Comparison of ENCODE assay signal across 28 cellular contexts in the genomic region with DNA sequence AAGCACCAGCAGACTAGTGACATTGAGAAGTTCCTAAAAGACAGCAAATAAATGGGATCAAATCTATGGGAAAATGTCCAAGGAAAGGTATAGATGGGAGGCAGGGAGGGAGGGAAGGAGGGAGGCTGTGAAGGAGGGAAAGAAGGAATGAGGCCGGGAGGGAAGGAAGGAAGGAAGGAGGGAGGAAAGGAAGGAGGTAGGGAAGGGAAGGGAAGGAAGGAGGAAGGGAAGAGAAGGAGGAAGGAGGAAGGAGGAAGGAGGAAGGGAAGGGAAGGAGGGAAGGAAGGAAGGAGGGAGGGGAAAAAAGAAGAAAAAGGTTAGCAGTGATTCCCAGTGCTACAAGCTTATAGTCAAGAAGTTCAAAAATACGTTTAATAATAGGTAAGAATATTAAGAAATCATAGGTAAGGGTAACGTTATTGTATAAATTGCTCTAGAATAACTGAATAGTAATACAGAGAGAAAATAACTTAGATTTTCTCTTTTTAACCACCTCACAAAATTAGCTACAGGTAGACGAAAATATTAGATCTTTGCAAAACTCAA.
DNase-seq lines count a peak whose midpoint lies in the region; ATAC-seq, FAIRE-seq and TF ChIP-seq lines count a peak whose summit lies in the region.
"Had no signal": no experiment of that assay in that cellular context is flagged by ENCODE, and none has a peak within 500 bp of the region (broad histone marks: within the 10 kb centered on the region; RNA-seq: fewer than 3 reads in every experiment).

No MANE protein-coding gene starts in this region.

- BruUV-seq in K562 (replicated peaks; lab: Mats Ljungman, UMichigan): no TSS peak

- no peak for TF ChIP-seq RAD21 in K562 (CRISPR knock-in tag; conservative IDR thresholded peaks at IDR 0.05 in 1 of 2, IDR thresholded peaks at IDR 0.05 in 1 of 2)

- H3K36me3 ChIP-seq in HEK293 (ENCODE audit: control insufficient read depth in 2 of 2, insufficient read depth in 1 of 2, low read length in 2 of 2) (peaks cover 0 to 9% of the 10 kb centered on the region in 2 experiments; a peak in 1 of 3 replicates), K562 (ENCODE audit: control insufficient read depth, insufficient read depth, low read length) (peaks cover 22% of the 10 kb centered on the region), neural progenitor cell (no peaks in the 10 kb centered on the region)
- H3K36me3 ChIP-seq: BE2C had no signal

- no peak for ATAC-seq in activated T-cell treated with anti-CD3 and anti-CD28 coated beads, Interleukin-2, amount 50 U/mL, for 72 hours (replicated peaks in 1 of 2)
- ATAC-seq in K562: no peak
- no peak for ATAC-seq in natural killer cell
- ATAC-seq: A549, GM12878 had no signal

- H3K9me3 ChIP-seq in HEK293 (ENCODE audit: control insufficient read depth, insufficient read depth, low read depth, low read length) (no peaks in the 10 kb centered on the region), K562 (replicated peaks; ENCODE audit: control insufficient read depth, insufficient read depth, low read depth, low read length) (no peaks in the 10 kb centered on the region), neural progenitor cell (ENCODE audit: low read depth) (no peaks in the 10 kb centered on the region)
- H3K9me3 ChIP-seq: A549, BE2C, BLaER1 had no signal

- FAIRE-seq in K562 (lab: Jason Lieb, UNC): no peak
- FAIRE-seq: A549, GM12878, GM12892, GM18507 had no signal

- TF ChIP-seq POLR2A in K562 (conservative IDR thresholded peaks at IDR 0.05): no peak

- H3K4me3 Mint-ChIP-seq in activated T-cell treated with anti-CD3 and anti-CD28 coated beads, Interleukin-2, amount 50 U/mL, for 72 hours: no peak overlapping the region
- H3K4me3 Mint-ChIP-seq in endothelial cell (ENCODE audit: unreplicated experiment) (no peak overlapping the region), natural killer cell (no peak overlapping the region), neural progenitor cell (no peak overlapping the region)
- H3K4me3 Mint-ChIP-seq: CD14-positive monocyte; CD4-positive, alpha-beta memory T cell; CD4-positive, CD25-positive, alpha-beta regulatory T cell; CD8-positive, alpha-beta memory T cell had no signal

- POLR2A ChIA-PET in HEK293 (lab: Yijun Ruan, JAX): no interaction called here
- POLR2A ChIA-PET in K562 (lab: Yijun Ruan, JAX): interaction anchor here (1.3 to 1.9 kb wide), 2 partner anchors 8 to 17 kb away, joined by 4 to 5 read pairs; no protein-coding TSS in a partner anchor

- no peak overlapping the region for H3K27ac ChIP-seq in HEK293 (ENCODE audit: extremely low read depth, low read depth, low read length)
- no peak overlapping the region for H3K27ac ChIP-seq in K562 (ENCODE audit: extremely low read depth, low read depth, low read length)
- no peak overlapping the region for H3K27ac ChIP-seq in neural progenitor cell
- H3K27ac ChIP-seq: 22Rv1, A549, BLaER1 had no signal

- H3K9ac ChIP-seq in K562 (ENCODE audit: insufficient read depth in 1 of 2, low read depth in 2 of 2, low read length in 2 of 2) (no peak overlapping the region), neural progenitor cell (no peak overlapping the region)
- H3K9ac ChIP-seq: BLaER1 had no signal

- H3K9me3 Mint-ChIP-seq in activated T-cell treated with anti-CD3 and anti-CD28 coated beads, Interleukin-2, amount 50 U/mL, for 72 hours: peaks cover 2 to 3% of the 10 kb centered on the region in 2 donors
- H3K9me3 Mint-ChIP-seq in endothelial cell (ENCODE audit: unreplicated experiment): no peaks in the 10 kb centered on the region
- no peaks in the 10 kb centered on the region for H3K9me3 Mint-ChIP-seq in natural killer cell
- no peaks in the 10 kb centered on the region for H3K9me3 Mint-ChIP-seq in neural progenitor cell
- H3K9me3 Mint-ChIP-seq: CD14-positive monocyte; CD8-positive, alpha-beta memory T cell had no signal

- peak overlapping the region; percentile 28 for H3K27ac Mint-ChIP-seq in activated T-cell treated with anti-CD3 and anti-CD28 coated beads, Interleukin-2, amount 50 U/mL, for 72 hours
- H3K27ac Mint-ChIP-seq in endothelial cell (ENCODE audit: unreplicated experiment): peak overlapping the region; percentile 72
- H3K27ac Mint-ChIP-seq in natural killer cell: no peak overlapping the region
- H3K27ac Mint-ChIP-seq in neural progenitor cell: no peak overlapping the region
- H3K27ac Mint-ChIP-seq: CD14-positive monocyte; CD4-positive, alpha-beta memory T cell; CD8-positive, alpha-beta memory T cell had no signal

- no peak overlapping the region for H3K4me2 ChIP-seq in K562 (ENCODE audit: insufficient read depth, low read length)
- H3K4me2 ChIP-seq in neural progenitor cell: no peak overlapping the region
- H3K4me2 ChIP-seq: A549, BLaER1 had no signal

- no peaks in the 10 kb centered on the region for H3K9me1 ChIP-seq in K562 (ENCODE audit: control insufficient read depth, insufficient read depth, low read length)

- no peaks in the 10 kb centered on the region for H3K27me3 Mint-ChIP-seq in activated T-cell treated with anti-CD3 and anti-CD28 coated beads, Interleukin-2, amount 50 U/mL, for 72 hours (ENCODE audit: low read depth)
- H3K27me3 Mint-ChIP-seq in endothelial cell (ENCODE audit: unreplicated experiment): peaks cover 3% of the 10 kb centered on the region
- H3K27me3 Mint-ChIP-seq in natural killer cell (ENCODE audit: low read depth in 2 of 2): no peaks in the 10 kb centered on the region
- no peaks in the 10 kb centered on the region for H3K27me3 Mint-ChIP-seq in neural progenitor cell (ENCODE audit: insufficient read depth, low read depth)
- H3K27me3 Mint-ChIP-seq: CD4-positive, alpha-beta memory T cell; CD4-positive, CD25-positive, alpha-beta regulatory T cell; CD8-positive, alpha-beta memory T cell had no signal

- H3K4me1 Mint-ChIP-seq in activated T-cell treated with anti-CD3 and anti-CD28 coated beads, Interleukin-2, amount 50 U/mL, for 72 hours (ENCODE audit: low read depth): peaks cover 16% of the 10 kb centered on the region
- peaks cover 17% of the 10 kb centered on the region for H3K4me1 Mint-ChIP-seq in endothelial cell (ENCODE audit: unreplicated experiment)
- H3K4me1 Mint-ChIP-seq in natural killer cell: peaks cover 2 to 8% of the 10 kb centered on the region in 2 donors
- H3K4me1 Mint-ChIP-seq in neural progenitor cell: peaks cover 3% of the 10 kb centered on the region

- intact Hi-C loops in K562 (cut with micrococcal nuclease): no loop called here
- intact Hi-C loops in natural killer cell (cut with micrococcal nuclease): no loop called here

- peaks cover 6 to 14% of the 10 kb centered on the region in 2 donors for H3K36me3 Mint-ChIP-seq in activated T-cell treated with anti-CD3 and anti-CD28 coated beads, Interleukin-2, amount 50 U/mL, for 72 hours (ENCODE audit: insufficient read depth in 2 of 2)
- H3K36me3 Mint-ChIP-seq in endothelial cell (ENCODE audit: low read depth, unreplicated experiment) (peaks cover 13% of the 10 kb centered on the region), natural killer cell (no peaks in the 10 kb centered on the region), neural progenitor cell (no peaks in the 10 kb centered on the region)

- 67% methylated on average over 4 of the region's 4 CpGs for WGBS in K562 (ENCODE audit: insufficient coverage, low coverage, missing lambda C conversion rate)

- H3K4me1 ChIP-seq in HEK293 (ENCODE audit: control insufficient read depth, insufficient read depth, low read length): no peaks in the 10 kb centered on the region
- peaks cover 0 to 3% of the 10 kb centered on the region in 2 experiments; a peak in 2 of 5 replicates for H3K4me1 ChIP-seq in K562 (replicated peaks in 1 of 2; ENCODE audit: control insufficient read depth in 2 of 2, insufficient read depth in 2 of 2, low read length in 2 of 2)
- no peaks in the 10 kb centered on the region for H3K4me1 ChIP-seq in neural progenitor cell

- no peaks in the 10 kb centered on the region for H3K27me3 ChIP-seq in K562 (ENCODE audit: control insufficient read depth in 2 of 2, insufficient read depth in 2 of 2, low read length in 2 of 2)
- no peaks in the 10 kb centered on the region for H3K27me3 ChIP-seq in neural progenitor cell
- H3K27me3 ChIP-seq: BE2C, BLaER1 had no signal

- H3K4me3 ChIP-seq in HEK293 (ENCODE audit: low read depth, low read length) (no peak overlapping the region), K562 (no peak overlapping the region), neural progenitor cell (no peak overlapping the region)
- H3K4me3 ChIP-seq: A549, BLaER1, GM12878 had no signal

- H3K79me2 ChIP-seq in K562 (ENCODE audit: control insufficient read depth, insufficient read depth, low read length) (no peaks in the 10 kb centered on the region), neural progenitor cell (ENCODE audit: low read depth) (no peaks in the 10 kb centered on the region)

- TF ChIP-seq CTCF in HEK293 (tag by site-specific recombination; IDR thresholded peaks at IDR 0.05): no peak
- TF ChIP-seq CTCF in K562 (IDR thresholded peaks at IDR 0.05 in 2 of 3, conservative IDR thresholded peaks at IDR 0.05 in 1 of 3; ENCODE audit: insufficient read depth in 2 of 3, low read depth in 1 of 3, low read length in 3 of 3): no peak
- TF ChIP-seq CTCF in endothelial cell (IDR thresholded peaks at IDR 0.05; ENCODE audit: unreplicated experiment): no peak
- TF ChIP-seq CTCF in natural killer cell (IDR thresholded peaks at IDR 0.05): no peak
- no peak for TF ChIP-seq CTCF in neural progenitor cell (IDR thresholded peaks at IDR 0.05)

- DNase-seq in activated T-cell treated with anti-CD3 and anti-CD28 coated beads, Interleukin-2, amount 50 U/mL, for 72 hours: no peak
- DNase-seq in activated T-cell treated with anti-CD3 and anti-CD28 coated beads, Interleukin-2, amount 50 U/mL, for 48 hours: no peak
- DNase-seq in K562 (ENCODE audit: extremely low read depth in 1 of 4, low spot score in 3 of 4) (no peak), endothelial cell (ENCODE audit: low spot score) (no peak), NCI-H1694 (lab: John Stamatoyannopoulos, UW) (no peak), natural killer cell (no peak), neural progenitor cell (ENCODE audit: low spot score) (no peak)
- DNase-seq: BE2C; C1 segment of cervical spinal cord; CD4-positive, alpha-beta memory T cell; CD4-positive, CD25-positive, alpha-beta regulatory T cell; CD8-positive, alpha-beta memory T cell; COR-L47; DMS 273 treated with DMSO at 0.1 percent for 48 hours; DMS153; DMS53; DMS79; DND-41; EL; GDM1 had no signal

- H4K20me1 ChIP-seq in K562 (replicated peaks; ENCODE audit: control insufficient read depth, insufficient read depth, low read length): no peaks in the 10 kb centered on the region
- no peaks in the 10 kb centered on the region for H4K20me1 ChIP-seq in neural progenitor cell (ENCODE audit: low read depth)
- H4K20me1 ChIP-seq: BLaER1 had no signal

- no peak for TF ChIP-seq EP300 in K562 (IDR thresholded peaks at IDR 0.05; ENCODE audit: low read length)

- H3F3A ChIP-seq in neural progenitor cell (ENCODE audit: low read depth): no peaks in the 10 kb centered on the region

- CTCF ChIA-PET in HEK293 (lab: Yijun Ruan, JAX): no interaction called here
- CTCF ChIA-PET in K562 (lab: Yijun Ruan, JAX; ENCODE audit: low intra/inter-chr PET ratio): no interaction called here

- no peak overlapping the region for H2AFZ ChIP-seq in K562 (ENCODE audit: low read depth, low read length)
- H2AFZ ChIP-seq in neural progenitor cell (replicated peaks): no peak overlapping the region

- in situ Hi-C loops in K562 (cut with MboI): no loop called here

TF ChIP-seq in K562, 482 proteins besides CTCF, POLR2A, EP300 and RAD21 (continues in another document):
- no peak for TF ChIP-seq C11orf30 (IDR thresholded peaks at IDR 0.05; ENCODE audit: low read depth)

Comparison
In these comparisons a context has a peak if more than half of its experiments do, and no peak if none do; other contexts are left out.
1. H3K27ac Mint-ChIP-seq: peak in activated T-cell treated with anti-CD3 and anti-CD28 coated beads, Interleukin-2, amount 50 U/mL, for 72 hours (single experiment) and endothelial cell (single experiment); none in natural killer cell (0 of 2) and neural progenitor cell (single experiment).